Comparison of ENCODE assay signal across 9 cellular contexts in the genomic region with DNA sequence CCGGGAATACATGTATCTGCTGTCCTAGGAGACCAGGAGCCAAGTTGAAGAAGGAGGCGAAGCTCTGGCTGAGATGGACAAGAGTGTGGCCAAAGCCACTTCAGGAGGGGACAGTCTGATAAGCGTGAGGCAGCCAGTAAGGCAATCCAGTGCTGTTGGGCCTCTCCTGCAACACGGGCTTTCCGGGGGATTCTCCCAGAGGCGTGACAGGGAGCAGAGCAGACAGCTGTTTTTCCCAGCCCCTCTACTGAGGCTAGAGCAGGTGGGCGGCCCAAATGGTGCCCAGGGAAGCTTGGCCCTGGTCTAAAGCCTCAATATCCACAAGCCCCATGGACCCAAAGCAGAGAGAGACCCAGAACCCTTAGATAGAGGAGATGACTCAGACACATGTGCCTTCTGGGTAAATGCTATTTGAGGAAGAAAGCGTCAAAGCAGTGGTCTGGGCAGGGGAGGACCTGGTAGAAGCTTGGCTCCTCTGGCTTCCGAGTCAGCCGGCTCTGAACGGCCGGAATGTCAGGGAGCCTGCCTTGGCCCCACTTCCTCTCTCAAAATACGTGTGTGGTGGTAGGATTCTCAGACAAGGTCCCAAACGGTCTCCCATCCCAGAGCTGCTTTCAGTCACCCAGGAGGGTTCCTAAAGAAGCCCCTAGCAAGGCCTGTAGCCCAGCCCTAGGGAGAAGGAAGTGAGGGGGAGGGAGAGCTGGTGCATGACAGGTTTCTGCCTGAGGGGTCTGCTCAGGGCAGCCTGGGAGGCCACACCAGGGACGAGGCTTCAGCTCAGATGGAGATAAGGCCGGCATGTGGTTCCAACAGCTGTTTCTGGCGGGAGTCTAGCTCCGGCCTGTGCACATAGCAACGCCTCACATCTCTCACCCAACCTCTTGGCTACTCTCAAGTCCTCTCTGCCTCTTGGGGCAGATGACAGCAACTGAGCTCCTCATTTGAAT. TPM values are rescaled to one million over a fixed set of nuclear protein-coding genes. Genes with fewer than 3 reads are reported as not detected.
A peak's percentile ranks its signal among the peaks of the same experiment; 100 is the strongest.
DNase-seq lines count a peak whose midpoint lies in the region; ATAC-seq and TF ChIP-seq lines count a peak whose summit lies in the region.
"Had no signal": no experiment of that assay in that cellular context is flagged by ENCODE, and none has a peak within 500 bp of the region (broad histone marks: within the 10 kb centered on the region; RNA-seq: fewer than 3 reads in every experiment).

No MANE protein-coding gene starts in this region.

- H3K9ac ChIP-seq in SK-N-SH = no peak overlapping the region

- no peak overlapping the region for H2AFZ ChIP-seq in SK-N-SH (ENCODE audit: low read depth)

- H3K9me3 Mint-ChIP-seq in memory B cell = no peaks in the 10 kb centered on the region

- ATAC-seq in SK-N-SH treated with all-trans-retinoic acid at 6 μM for 48 hours (no peak; the same call in 2 of the 3 replicates), HG02970 (IDR thresholded peaks at IDR 0.05; ENCODE audit: low FRiP score, unreplicated experiment) (peak; percentile 46), memory B cell (ENCODE audit: low read depth) (peak; percentile 47)

- TF ChIP-seq CTCF in SK-N-SH (IDR thresholded peaks at IDR 0.05) = no peak
- no peak for TF ChIP-seq CTCF in WERI-Rb-1 (IDR thresholded peaks at IDR 0.05; ENCODE audit: low read depth, low read length)

- no peaks in the 10 kb centered on the region for H4K20me1 ChIP-seq in SK-N-SH (ENCODE audit: insufficient read depth)

- H3K4me1 ChIP-seq in SK-N-SH (ENCODE audit: control insufficient read depth in 1 of 2, insufficient read depth in 2 of 2, low read depth in 1 of 2, low read length in 1 of 2) = peaks cover 0 to 12% of the 10 kb centered on the region in 2 experiments; a peak in 1 of 4 replicates
- H3K4me1 ChIP-seq: SJSA1 had no signal

- no peak overlapping the region for H3K4me3 ChIP-seq in SK-N-SH (ENCODE audit: low read depth in 2 of 2, low read length in 1 of 2)
- no peak overlapping the region for H3K4me3 ChIP-seq in WERI-Rb-1 (ENCODE audit: low read depth, low read length)
- H3K4me3 ChIP-seq: SJSA1 had no signal

- no peaks in the 10 kb centered on the region for H3F3A ChIP-seq in SK-N-SH (replicated peaks; ENCODE audit: insufficient read depth)

- peaks cover 29% of the 10 kb centered on the region for H3K36me3 Mint-ChIP-seq in memory B cell

- peak overlapping the region; percentile 80 for H3K27ac Mint-ChIP-seq in memory B cell

- WGBS in SK-N-SH (ENCODE audit: low lambda C conversion rate) = 76% methylated on average over 15 of the region's 19 CpGs

- DNase-seq in SK-N-SH (peak; percentile 46), WERI-Rb-1 (peak; percentile 56), memory B cell (ENCODE audit: low spot score in 2 of 2) (no peak), NCI-H345 treated with DMSO at 0.1 percent for 48 hours (lab: John Stamatoyannopoulos, UW; ENCODE audit: unreplicated experiment) (no peak), NCI-H345 (lab: John Stamatoyannopoulos, UW) (no peak), AG20443 (ENCODE audit: low spot score) (no peak)

- peak overlapping the region; percentile 38 for H3K4me3 Mint-ChIP-seq in memory B cell

- H3K79me2 ChIP-seq in SK-N-SH (ENCODE audit: insufficient read depth) = no peaks in the 10 kb centered on the region

- H3K36me3 ChIP-seq in SK-N-SH (replicated peaks in 1 of 2; ENCODE audit: control insufficient read depth in 1 of 2, insufficient read depth in 2 of 2, low read length in 1 of 2) = peaks cover 0 to 2% of the 10 kb centered on the region in 2 experiments
- H3K36me3 ChIP-seq in WERI-Rb-1 = no peaks in the 10 kb centered on the region
- H3K36me3 ChIP-seq: SJSA1 had no signal

- H3K9me3 ChIP-seq in SK-N-SH (no peaks in the 10 kb centered on the region), WERI-Rb-1 (ENCODE audit: severe bottlenecking) (peaks cover 8% of the 10 kb centered on the region)
- H3K9me3 ChIP-seq: SJSA1 had no signal

- no peak overlapping the region for H3K4me2 ChIP-seq in SK-N-SH

- no peaks in the 10 kb centered on the region for H3K27me3 Mint-ChIP-seq in memory B cell

- no peak overlapping the region for H3K27ac ChIP-seq in SK-N-SH (ENCODE audit: low read depth in 2 of 2, low read length in 1 of 2)
- H3K27ac ChIP-seq in WERI-Rb-1 = no peak overlapping the region
- H3K27ac ChIP-seq: SJSA1 had no signal

- CTCF ChIA-PET in SK-N-SH (lab: Yijun Ruan, JAX) = interaction anchor here (1.1 to 3.7 kb wide), 8 partner anchors 19 to 341 kb away, joined by 3 to 24 read pairs (median 5); a partner anchor contains a TSS

- H3K9me2 ChIP-seq in SK-N-SH = no peaks in the 10 kb centered on the region

- no peak for TF ChIP-seq EP300 in SK-N-SH (IDR thresholded peaks at IDR 0.05; ENCODE audit: borderline replicate concordance in 1 of 2, low read depth in 1 of 2, low read length in 1 of 2)

- no peak for TF ChIP-seq RAD21 in SK-N-SH (IDR thresholded peaks at IDR 0.05; ENCODE audit: low read length)

- H3K27me3 ChIP-seq in SK-N-SH (ENCODE audit: insufficient read depth) = no peaks in the 10 kb centered on the region
- no peaks in the 10 kb centered on the region for H3K27me3 ChIP-seq in WERI-Rb-1 (ENCODE audit: insufficient read depth, low read depth, severe bottlenecking)
- H3K27me3 ChIP-seq: SJSA1 had no signal

- POLR2A ChIA-PET in SK-N-SH (lab: Yijun Ruan, JAX) = interaction anchor here (1.6 kb wide), 1 partner anchor 28 kb away, joined by 6 read pairs; a partner anchor contains a TSS

- H3K4me1 Mint-ChIP-seq in memory B cell = peaks cover 70% of the 10 kb centered on the region

TF ChIP-seq in SK-N-SH, 30 proteins besides CTCF, POLR2A, EP300 and RAD21:
- TF ChIP-seq GATA2 (CRISPR knock-in tag; IDR thresholded peaks at IDR 0.05) (peak; percentile 39; the same call in 1 of the 2 replicates), RFX5 (IDR thresholded peaks at IDR 0.05; ENCODE audit: low read length) (no peak)
TF ChIP-seq in SK-N-SH: peak in this region for 1.

TF ChIP-seq in SK-N-SH treated with all-trans-retinoic acid at 6 μM for 48 hours, 23 proteins besides CTCF, POLR2A, EP300 and RAD21:
- TF ChIP-seq OSR1 (CRISPR knock-in tag; IDR thresholded peaks at IDR 0.05) (no peak), BACH2 (CRISPR knock-in tag; IDR thresholded peaks at IDR 0.05; ENCODE audit: borderline replicate concordance) (no peak), ISL1 (CRISPR knock-in tag; IDR thresholded peaks at IDR 0.05) (no peak), CSDC2 (CRISPR knock-in tag; IDR thresholded peaks at IDR 0.05) (no peak), RARB (CRISPR knock-in tag; IDR thresholded peaks at IDR 0.05) (no peak), GLIS3 (CRISPR knock-in tag; IDR thresholded peaks at IDR 0.05) (no peak), TOX (CRISPR knock-in tag; IDR thresholded peaks at IDR 0.05; ENCODE audit: borderline replicate concordance) (no peak)

RNA-seq across cellular contexts. Expression of a gene that starts 28.9 kb away (rescaled TPM):
- 6.5 and 6.6 TPM in 2 replicates for polyA plus RNA-seq in SK-N-SH (2012; rRNA removed)
- polyA plus RNA-seq in SK-N-SH (2012; cell fraction: cytosol; rRNA removed) = 2.4 and 3.6 TPM in 2 replicates
- polyA plus RNA-seq in SK-N-SH (2012; cell fraction: nucleus; rRNA removed) = 10.2 and 11.2 TPM in 2 replicates

RNA-seq across cellular contexts. Expression of a gene that starts 50.5 kb away (rescaled TPM):
- polyA plus RNA-seq in SK-N-SH (2012; rRNA removed) = 6.2 and 9.2 TPM in 2 replicates
- 3.4 and 3.7 TPM in 2 replicates for polyA plus RNA-seq in SK-N-SH (2012; cell fraction: cytosol; rRNA removed)
- polyA plus RNA-seq in SK-N-SH (2012; cell fraction: nucleus; rRNA removed) = 21.0 and 47.4 TPM in 2 replicates

RNA-seq across cellular contexts. Expression of a gene that starts 54.1 kb away (rescaled TPM):
- polyA plus RNA-seq in SK-N-SH (2012; rRNA removed) = 12.1 and 14.3 TPM in 2 replicates
- polyA plus RNA-seq in SK-N-SH (2012; cell fraction: cytosol; rRNA removed) = 13.1 and 13.4 TPM in 2 replicates
- polyA plus RNA-seq in SK-N-SH (2012; cell fraction: nucleus; rRNA removed) = 10.3 and 13.2 TPM in 2 replicates

Comparison
In these comparisons a context has a peak if more than half of its experiments do, and no peak if none do; other contexts are left out.
1. DNase-seq: peak in SK-N-SH (single experiment) and WERI-Rb-1 (single experiment); none in memory B cell (0 of 2), NCI-H345 treated with DMSO at 0.1 percent for 48 hours (single experiment), NCI-H345 (single experiment) and AG20443 (single experiment).